Comparison of ENCODE assay signal across 13 cellular contexts in the genomic region with DNA sequence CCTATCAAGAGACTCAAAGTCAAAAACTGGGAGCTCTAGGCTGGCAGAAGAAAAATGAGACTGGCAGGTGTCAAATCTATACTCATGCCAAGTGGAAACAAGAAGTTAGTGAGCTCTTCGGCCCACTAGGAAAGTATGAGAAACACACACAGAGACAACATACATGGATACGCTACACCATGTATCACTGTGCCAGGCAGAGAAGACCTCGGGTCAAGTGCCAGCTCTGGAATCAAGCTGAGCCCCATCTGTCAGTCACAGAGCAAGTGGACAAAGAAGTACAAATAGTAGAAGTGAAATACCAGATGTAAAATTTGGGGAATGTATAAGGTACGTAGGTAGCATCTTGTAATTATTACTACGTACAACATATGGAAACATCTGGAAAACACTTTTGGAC.
DNase-seq lines count a peak whose midpoint lies in the region; ATAC-seq and TF ChIP-seq lines count a peak whose summit lies in the region.
"Had no signal": no experiment of that assay in that cellular context is flagged by ENCODE, and none has a peak within 500 bp of the region (broad histone marks: within the 10 kb centered on the region; RNA-seq: fewer than 3 reads in every experiment).

No MANE protein-coding gene starts in this region.

- POLR2A ChIA-PET in OCI-LY7 (lab: Charles Lee), result interaction anchor here (0.9 kb wide), 1 partner anchor 13 kb away, joined by 3 read pairs; no protein-coding TSS in a partner anchor
- POLR2A ChIA-PET in MCF 10A (lab: Yijun Ruan, JAX), result interaction anchor here (0.6 kb wide), 1 partner anchor 956 kb away, joined by 3 read pairs; no protein-coding TSS in a partner anchor

- H3K36me3 ChIP-seq in psoas muscle (ENCODE audit: insufficient read depth in 1 of 2, low read depth in 1 of 2), result peaks cover 0 to 13% of the 10 kb centered on the region in 2 donors
- no peaks in the 10 kb centered on the region for H3K36me3 ChIP-seq in OCI-LY7 (ENCODE audit: insufficient read depth, low read length)

- H3K4me1 ChIP-seq in psoas muscle (peaks cover 24% of the 10 kb centered on the region), OCI-LY7 (ENCODE audit: insufficient read depth, low read length, poor library complexity, severe bottlenecking) (no peaks in the 10 kb centered on the region)

- H3K9me3 ChIP-seq in psoas muscle, result no peaks in the 10 kb centered on the region
- no peaks in the 10 kb centered on the region for H3K9me3 ChIP-seq in OCI-LY7 (ENCODE audit: low read length)

- WGBS in psoas muscle, 3 donors, result 34 to 35% (median 34%) methylated on average over 5 of the region's 5 CpGs

- TF ChIP-seq CTCF in psoas muscle (IDR thresholded peaks at IDR 0.05) (no peak), OCI-LY7 (conservative IDR thresholded peaks at IDR 0.05; ENCODE audit: low read length) (no peak), MCF 10A (IDR thresholded peaks at IDR 0.05; ENCODE audit: unreplicated experiment) (no peak)

- H3K4me2 ChIP-seq in OCI-LY7 (ENCODE audit: low read length), result no peak overlapping the region
- H3K4me2 ChIP-seq: GM23338 had no signal

- H3K9me3 Mint-ChIP-seq in MCF 10A (ENCODE audit: unreplicated experiment), result no peaks in the 10 kb centered on the region
- H3K9me3 Mint-ChIP-seq: GM23338 had no signal

- no peaks in the 10 kb centered on the region for H3K36me3 Mint-ChIP-seq in MCF 10A (ENCODE audit: insufficient read depth, unreplicated experiment)
- H3K36me3 Mint-ChIP-seq: CD4-positive, alpha-beta memory T cell had no signal

- no peak overlapping the region for H3K27ac Mint-ChIP-seq in MCF 10A (ENCODE audit: low read depth, unreplicated experiment)
- H3K27ac Mint-ChIP-seq: B cell; CD4-positive, alpha-beta memory T cell; GM23338 had no signal

- no peaks in the 10 kb centered on the region for H3K9me2 ChIP-seq in OCI-LY7 (ENCODE audit: insufficient read depth, low read length)

- H3K4me3 Mint-ChIP-seq in MCF 10A (ENCODE audit: unreplicated experiment), result no peak overlapping the region
- H3K4me3 Mint-ChIP-seq: B cell; CD4-positive, alpha-beta memory T cell; GM23338 had no signal

- CTCF ChIA-PET in OCI-LY7 (lab: Charles Lee; ENCODE audit: unreplicated experiment), result no interaction called here
- CTCF ChIA-PET in MCF 10A (lab: Yijun Ruan, JAX), result interaction anchor here (0.7 to 0.9 kb wide), 3 partner anchors 165 to 399 kb away, joined by 3 to 4 read pairs (median 3); no protein-coding TSS in a partner anchor

- H3K4me3 ChIP-seq in psoas muscle, result no peak overlapping the region
- H3K4me3 ChIP-seq in OCI-LY7 (ENCODE audit: low read depth, low read length, poor library complexity, severe bottlenecking), result no peak overlapping the region
- H3K4me3 ChIP-seq: GM23338 had no signal

- peak overlapping the region; percentile 17 for H3K27ac ChIP-seq in psoas muscle
- H3K27ac ChIP-seq in OCI-LY7 (ENCODE audit: low read depth, low read length, poor library complexity, severe bottlenecking), result no peak overlapping the region
- H3K27ac ChIP-seq: HL-60 had no signal

- no peaks in the 10 kb centered on the region for H4K20me1 ChIP-seq in OCI-LY7 (ENCODE audit: insufficient read depth, low read length)

- no peaks in the 10 kb centered on the region for H3K27me3 ChIP-seq in psoas muscle (ENCODE audit: insufficient read depth in 3 of 3, low read length in 2 of 3)

- H3K27me3 Mint-ChIP-seq in MCF 10A (ENCODE audit: insufficient read depth, unreplicated experiment), result peaks cover 38% of the 10 kb centered on the region
- H3K27me3 Mint-ChIP-seq: CD4-positive, alpha-beta memory T cell had no signal

- intact Hi-C loops in psoas muscle (cut with DNase I) (no loop called here), OCI-LY7 (cut with micrococcal nuclease; ENCODE audit: unreplicated experiment) (no loop called here), MCF 10A (cut with micrococcal nuclease) (no loop called here)

- H3K79me2 ChIP-seq in OCI-LY7 (ENCODE audit: insufficient read depth, low read depth, low read length), result no peaks in the 10 kb centered on the region

- peaks cover 6% of the 10 kb centered on the region for H3K4me1 Mint-ChIP-seq in MCF 10A (ENCODE audit: insufficient read depth, unreplicated experiment)
- H3K4me1 Mint-ChIP-seq: B cell; CD4-positive, alpha-beta memory T cell had no signal

- in situ Hi-C loops in G401 (cut with HindIII; ENCODE audit: low sequenced_read_pairs), result no loop called here

- H2AFZ ChIP-seq in OCI-LY7 (ENCODE audit: low read length), result no peak overlapping the region
- H2AFZ ChIP-seq: GM23338 had no signal

- ATAC-seq in psoas muscle (peak in 3 of 4 donors; percentile 45 to 68 (median 56)), HG02981 (IDR thresholded peaks at IDR 0.05; ENCODE audit: unreplicated experiment) (no peak)
- ATAC-seq: GM23338 had no signal

- DNase-seq in G401 (ENCODE audit: low spot score), result peak; percentile 66
- peak; percentile 38 for DNase-seq in cerebellum (ENCODE audit: low spot score)
- DNase-seq in psoas muscle, result no peak
- no peak for DNase-seq in OCI-LY7 (ENCODE audit: low spot score)
- no peak for DNase-seq in HK-2 (ENCODE audit: unreplicated experiment)
- DNase-seq in MCF 10A (ENCODE audit: unreplicated experiment), result no peak
- DNase-seq: CD4-positive, alpha-beta memory T cell; DMS79; H7 had no signal

- no TSS peak for BruUV-seq in OCI-LY7 (replicated peaks; lab: Mats Ljungman, UMichigan)
- no TSS peak for BruUV-seq in MCF 10A (replicated peaks; lab: Mats Ljungman, UMichigan)

Comparison
In these comparisons a context has a peak if more than half of its experiments do, and no peak if none do; other contexts are left out.
1. DNase-seq: peak in G401 (single experiment) and cerebellum (single experiment); none in psoas muscle (0 of 2), OCI-LY7 (single experiment), HK-2 (single experiment) and MCF 10A (single experiment).